Comparison of ENCODE assay signal across 24 cellular contexts in the genomic region with DNA sequence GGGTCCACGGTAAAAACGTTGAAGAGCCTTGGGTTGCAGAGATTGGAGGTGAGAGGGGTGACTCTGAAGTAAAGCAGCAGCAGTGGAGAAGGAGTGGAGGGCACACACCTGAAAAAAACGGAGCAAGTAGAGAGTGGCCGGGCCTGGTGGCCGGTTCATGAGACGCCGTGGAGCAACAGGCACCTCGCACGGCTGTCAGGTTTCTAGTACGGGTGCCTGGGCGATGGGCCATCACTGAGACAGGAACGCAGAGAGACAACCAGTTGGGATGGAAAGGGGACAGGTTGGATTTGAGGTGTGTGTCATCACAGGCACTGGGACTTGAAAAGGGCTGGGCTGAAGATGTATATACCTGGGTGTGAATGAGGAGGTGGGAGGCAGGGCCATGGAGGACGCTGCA.
"Had no signal": no experiment of that assay in that cellular context is flagged by ENCODE, and none has a peak within 500 bp of the region (broad histone marks: within the 10 kb centered on the region; RNA-seq: fewer than 3 reads in every experiment).

No MANE protein-coding gene starts in this region.

- DNase-seq: activated CD4-positive, alpha-beta T cell treated with anti-CD3 and anti-CD28 coated beads for 4 hours; activated CD8-positive, alpha-beta memory T cell treated with anti-CD3 and anti-CD28 coated beads, Interleukin-2, amount 50 U/mL, for 4 hours; activated CD8-positive, alpha-beta T cell treated with anti-CD3 and anti-CD28 coated beads for 36 hours; activated naive CD4-positive, alpha-beta T cell treated with anti-CD3 and anti-CD28 coated beads, Interleukin-2, amount 50 U/mL, for 16 hours; activated naive CD8-positive, alpha-beta T cell treated with anti-CD3 and anti-CD28 coated beads, Interleukin-2, amount 10 ng/mL, durations not matched to agents 7 days and 5 days; activated T-cell treated with anti-CD3 and anti-CD28 coated beads, Interleukin-2, amount 50 U/mL, for 72 hours; adrenal gland; anterior cingulate cortex; NCI-H1092; NCI-H1417; NCI-H1930; NCI-H2171 treated with DMSO at 0.1 percent for 48 hours; NCI-H226; NCI-H526 treated with DMSO at 0.1 percent for 48 hours; NCI-H82; Right ventricle myocardium superior; RPMI8226; SJCRH30; SK-N-SH; T-helper 1 cell; WERI-Rb-1 had no signal

- H3K27ac Mint-ChIP-seq: activated CD8-positive, alpha-beta T cell treated with anti-CD3 and anti-CD28 coated beads for 36 hours; activated naive CD8-positive, alpha-beta T cell treated with anti-CD3 and anti-CD28 coated beads, Interleukin-2, amount 10 ng/mL, durations not matched to agents 7 days and 5 days; activated T-cell treated with anti-CD3 and anti-CD28 coated beads, Interleukin-2, amount 50 U/mL, for 72 hours had no signal

- H3K9ac ChIP-seq: KMS-11, SK-N-SH had no signal

- H3K9me2 ChIP-seq: SK-N-SH had no signal

- H3K4me3 ChIP-seq: adrenal gland, SJCRH30 had no signal

- H3K4me1 ChIP-seq: adrenal gland, SJCRH30 had no signal

- H3K4me3 Mint-ChIP-seq: activated CD8-positive, alpha-beta T cell treated with anti-CD3 and anti-CD28 coated beads for 36 hours; activated naive CD8-positive, alpha-beta T cell treated with anti-CD3 and anti-CD28 coated beads, Interleukin-2, amount 10 ng/mL, durations not matched to agents 7 days and 5 days; activated T-cell treated with anti-CD3 and anti-CD28 coated beads, Interleukin-2, amount 50 U/mL, for 72 hours had no signal

- H3K9me3 Mint-ChIP-seq: activated CD8-positive, alpha-beta T cell treated with anti-CD3 and anti-CD28 coated beads for 36 hours; activated naive CD8-positive, alpha-beta T cell treated with anti-CD3 and anti-CD28 coated beads, Interleukin-2, amount 10 ng/mL, durations not matched to agents 7 days and 5 days; activated T-cell treated with anti-CD3 and anti-CD28 coated beads, Interleukin-2, amount 50 U/mL, for 72 hours had no signal

- H3K4me2 ChIP-seq: KMS-11, SK-N-SH had no signal

- ATAC-seq: activated CD4-positive, CD25-positive, alpha-beta regulatory T cell treated with anti-CD3 and anti-CD28 coated beads, Interleukin-2, amount 50 U/mL, for 24 hours; activated CD8-positive, alpha-beta T cell treated with anti-CD3 and anti-CD28 coated beads for 36 hours; activated T-cell treated with anti-CD3 and anti-CD28 coated beads, Interleukin-2, amount 50 U/mL, for 72 hours; Panc1 had no signal

- H3K27ac ChIP-seq: adrenal gland, KMS-11, SJCRH30, WERI-Rb-1 had no signal

- H3K27me3 Mint-ChIP-seq: activated CD8-positive, alpha-beta T cell treated with anti-CD3 and anti-CD28 coated beads for 36 hours had no signal

- H3K9me3 ChIP-seq: adrenal gland, SJCRH30, SK-N-SH had no signal

- H3K36me3 ChIP-seq: adrenal gland, SJCRH30, WERI-Rb-1 had no signal

- H3K27me3 ChIP-seq: adrenal gland, SJCRH30 had no signal

- H3K36me3 Mint-ChIP-seq: activated naive CD8-positive, alpha-beta T cell treated with anti-CD3 and anti-CD28 coated beads, Interleukin-2, amount 10 ng/mL, durations not matched to agents 7 days and 5 days had no signal
